Comparison of ENCODE assay signal across 1 cellular context in the genomic region with DNA sequence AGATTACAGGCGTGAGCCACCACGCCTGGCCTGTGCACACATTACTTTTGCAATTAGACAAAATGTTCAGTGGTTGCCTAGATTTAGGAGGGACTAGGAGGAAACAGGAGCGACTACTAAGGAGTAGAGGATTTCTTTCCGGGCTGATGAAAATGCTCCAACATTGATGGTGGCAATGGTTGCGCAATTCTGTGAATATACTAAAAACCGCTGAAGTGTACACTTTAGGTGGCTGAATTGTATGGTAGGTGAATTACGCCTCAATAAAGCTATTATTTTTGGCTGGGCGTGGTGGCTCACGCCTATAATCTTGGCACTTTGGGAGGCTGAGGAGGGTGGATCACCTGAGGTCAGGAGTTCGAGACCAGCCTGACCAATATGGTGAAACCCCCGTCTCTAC.
A peak's percentile ranks its signal among the peaks of the same experiment; 100 is the strongest.
TF ChIP-seq lines count a peak whose summit lies in the region.

No MANE protein-coding gene starts in this region.

TF ChIP-seq in HEK293, 187 proteins besides CTCF, POLR2A, EP300 and RAD21 (continued from another document):
- TF ChIP-seq, protein P1, sequence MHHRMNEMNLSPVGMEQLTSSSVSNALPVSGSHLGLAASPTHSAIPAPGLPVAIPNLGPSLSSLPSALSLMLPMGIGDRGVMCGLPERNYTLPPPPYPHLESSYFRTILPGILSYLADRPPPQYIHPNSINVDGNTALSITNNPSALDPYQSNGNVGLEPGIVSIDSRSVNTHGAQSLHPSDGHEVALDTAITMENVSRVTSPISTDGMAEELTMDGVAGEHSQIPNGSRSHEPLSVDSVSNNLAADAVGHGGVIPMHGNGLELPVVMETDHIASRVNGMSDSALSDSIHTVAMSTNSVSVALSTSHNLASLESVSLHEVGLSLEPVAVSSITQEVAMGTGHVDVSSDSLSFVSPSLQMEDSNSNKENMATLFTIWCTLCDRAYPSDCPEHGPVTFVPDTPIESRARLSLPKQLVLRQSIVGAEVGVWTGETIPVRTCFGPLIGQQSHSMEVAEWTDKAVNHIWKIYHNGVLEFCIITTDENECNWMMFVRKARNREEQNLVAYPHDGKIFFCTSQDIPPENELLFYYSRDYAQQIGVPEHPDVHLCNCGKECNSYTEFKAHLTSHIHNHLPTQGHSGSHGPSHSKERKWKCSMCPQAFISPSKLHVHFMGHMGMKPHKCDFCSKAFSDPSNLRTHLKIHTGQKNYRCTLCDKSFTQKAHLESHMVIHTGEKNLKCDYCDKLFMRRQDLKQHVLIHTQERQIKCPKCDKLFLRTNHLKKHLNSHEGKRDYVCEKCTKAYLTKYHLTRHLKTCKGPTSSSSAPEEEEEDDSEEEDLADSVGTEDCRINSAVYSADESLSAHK (tag by site-specific recombination; IDR thresholded peaks at IDR 0.05), result 0 out of 2 replicates have a peak, but pooled peaks have one; percentile 20
